18 cellular contexts compared by ENCODE assay signal in the genomic region with DNA sequence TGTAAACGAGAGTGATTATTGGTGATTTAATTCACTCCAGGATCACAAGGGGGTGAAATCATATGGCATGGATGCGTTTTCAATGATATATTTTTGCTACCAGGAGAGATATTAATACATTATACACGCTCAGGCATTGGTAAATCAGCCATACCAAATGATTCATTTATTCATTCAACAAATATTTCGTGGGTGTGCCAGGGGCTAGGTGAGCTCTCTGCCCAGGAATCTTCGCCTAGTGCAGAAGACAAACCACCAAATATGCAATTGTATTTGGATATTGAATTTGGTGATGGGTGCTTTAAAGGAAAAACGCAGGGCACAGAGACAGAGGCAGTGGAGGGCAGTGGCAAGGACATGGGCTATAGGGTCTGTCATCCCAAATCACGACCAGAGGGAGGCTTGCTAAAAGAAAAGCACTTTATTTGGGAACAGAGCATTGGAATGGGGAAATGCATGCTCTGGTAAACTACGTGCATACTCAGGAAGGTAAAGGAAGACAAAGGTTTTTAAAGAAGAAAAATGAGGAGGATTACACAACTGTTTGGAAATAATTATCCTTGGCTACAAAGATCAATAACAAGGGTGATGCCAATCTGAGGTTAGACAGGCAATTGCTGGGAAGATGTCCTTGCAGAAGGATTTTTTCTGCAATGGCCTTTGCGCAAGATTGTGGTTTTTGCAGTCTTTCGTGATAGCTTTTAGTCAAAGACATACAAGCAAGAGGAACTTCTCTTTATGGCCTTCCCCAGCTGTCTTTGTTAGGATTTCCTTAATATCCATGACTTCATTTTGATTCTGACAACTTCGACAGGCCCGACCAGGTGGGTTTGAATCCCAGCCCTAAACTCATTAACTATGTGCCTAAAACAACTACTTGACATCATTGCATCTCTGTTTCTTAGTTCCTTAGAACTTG. TPM values are rescaled to one million over a fixed set of nuclear protein-coding genes. Genes with fewer than 3 reads are reported as not detected.
DNase-seq lines count a peak whose midpoint lies in the region; FAIRE-seq and TF ChIP-seq lines count a peak whose summit lies in the region.
"Had no signal": no experiment of that assay in that cellular context is flagged by ENCODE, and none has a peak within 500 bp of the region (broad histone marks: within the 10 kb centered on the region; RNA-seq: fewer than 3 reads in every experiment).

No MANE protein-coding gene starts in this region.

- no peak overlapping the region for H3K4me3 Mint-ChIP-seq in progenitor cell of endocrine pancreas (ENCODE audit: low read depth)
- H3K4me3 Mint-ChIP-seq: activated CD4-positive, alpha-beta T cell treated with anti-CD3 and anti-CD28 coated beads, Interleukin-2, amount 10 ng/mL, durations not matched to agents 7 days and 5 days; mesothelial cell of epicardium had no signal

- H3K27me3 Mint-ChIP-seq in progenitor cell of endocrine pancreas = peaks cover 3% of the 10 kb centered on the region

- DNase-seq in H54 (ENCODE audit: insufficient read length, low spot score) (no peak), NOMO-1 treated with DMSO at 0.1 percent for 48 hours (lab: John Stamatoyannopoulos, UW; ENCODE audit: unreplicated experiment) (peak; percentile 95), amniotic epithelial cell (ENCODE audit: low read depth) (peak; percentile 11), myocyte (ENCODE audit: low read depth) (peak; percentile 7), progenitor cell of endocrine pancreas (ENCODE audit: low spot score, unreplicated experiment) (no peak), SHP77 (lab: John Stamatoyannopoulos, UW) (no peak), putamen (ENCODE audit: low spot score) (no peak)
- no peak for DNase-seq in activated CD8-positive, alpha-beta memory T cell treated with anti-CD3 and anti-CD28 coated beads, Interleukin-2, amount 50 U/mL, for 4 hours
- DNase-seq: activated CD4-positive, alpha-beta T cell treated with anti-CD3 and anti-CD28 coated beads, Interleukin-2, amount 10 ng/mL, durations not matched to agents 7 days and 5 days; activated T-cell treated with anti-CD3 and anti-CD28 coated beads, Interleukin-2, amount 50 U/mL, for 1 hour; BE2C; NCI-H2029 treated with DMSO at 0.1 percent for 48 hours; NCI-H748 treated with DMSO at 0.1 percent for 48 hours; Right ventricle myocardium superior; sigmoid colon; stimulated activated CD4-positive, alpha-beta T cell treated with anti-CD3 and anti-CD28 coated beads, Interleukin-4, amount 100 ng/mL, for 4 hours; testis had no signal

- peak; percentile 11 for FAIRE-seq in H54 (lab: Jason Lieb, UNC)

- H3K27ac Mint-ChIP-seq in progenitor cell of endocrine pancreas = no peak overlapping the region
- H3K27ac Mint-ChIP-seq: activated CD4-positive, alpha-beta T cell treated with anti-CD3 and anti-CD28 coated beads, Interleukin-2, amount 10 ng/mL, durations not matched to agents 7 days and 5 days; mesothelial cell of epicardium had no signal

- no peak for TF ChIP-seq POLR2A in H54 (IDR thresholded peaks at IDR 0.05; ENCODE audit: low read depth, low read length)

- H3K9me3 Mint-ChIP-seq in progenitor cell of endocrine pancreas (ENCODE audit: low read depth) = no peaks in the 10 kb centered on the region
- H3K9me3 Mint-ChIP-seq: activated CD4-positive, alpha-beta T cell treated with anti-CD3 and anti-CD28 coated beads, Interleukin-2, amount 10 ng/mL, durations not matched to agents 7 days and 5 days; mesothelial cell of epicardium had no signal

- peaks cover 16% of the 10 kb centered on the region for H3K4me1 Mint-ChIP-seq in progenitor cell of endocrine pancreas (ENCODE audit: low read depth)
- H3K4me1 Mint-ChIP-seq: activated CD4-positive, alpha-beta T cell treated with anti-CD3 and anti-CD28 coated beads, Interleukin-2, amount 10 ng/mL, durations not matched to agents 7 days and 5 days; mesothelial cell of epicardium had no signal

- no peak for TF ChIP-seq CTCF in progenitor cell of endocrine pancreas (IDR thresholded peaks at IDR 0.05; ENCODE audit: unreplicated experiment)

- no peaks in the 10 kb centered on the region for H3K36me3 Mint-ChIP-seq in progenitor cell of endocrine pancreas (ENCODE audit: insufficient read depth)
- H3K36me3 Mint-ChIP-seq: mesothelial cell of epicardium had no signal

RNA-seq across cellular contexts. Expression of a gene that starts 13.6 kb away (rescaled TPM):
- 14.7 and 14.9 TPM in 2 replicates for total RNA-seq in myocyte
- 2.9 TPM for polyA plus RNA-seq in myocyte (2012)
- total RNA-seq in progenitor cell of endocrine pancreas = 32.5 and 33.3 TPM in 2 replicates

Comparison
In these comparisons a context has a peak if more than half of its experiments do, and no peak if none do; other contexts are left out.
1. DNase-seq: peak in NOMO-1 treated with DMSO at 0.1 percent for 48 hours (single experiment), amniotic epithelial cell (single experiment) and myocyte (single experiment); none in H54 (single experiment), activated CD8-positive, alpha-beta memory T cell treated with anti-CD3 and anti-CD28 coated beads, Interleukin-2, amount 50 U/mL, for 4 hours (single experiment), progenitor cell of endocrine pancreas (single experiment), SHP77 (0 of 2) and putamen (single experiment).